ENCODE assay signal across 8 cellular contexts in genomic region chr9:4678679-4679267, GRCh38. TPM values are rescaled to one million over a fixed set of nuclear protein-coding genes. Genes with fewer than 3 reads are reported as not detected.
DNase-seq lines count a peak whose midpoint lies in the region; ATAC-seq and TF ChIP-seq lines count a peak whose summit lies in the region.

No MANE protein-coding gene starts in this region.

- DNase-seq in activated CD4-positive, alpha-beta T cell treated with anti-CD3 and anti-CD28 coated beads for 36 hours: no peak
- DNase-seq in activated CD4-positive, alpha-beta T cell treated with anti-CD3 and anti-CD28 coated beads for 4 hours: no peak
- DNase-seq in HEK293T (ENCODE audit: extremely low spot score) (no peak), NCI-H748 treated with DMSO at 0.1 percent for 48 hours (lab: John Stamatoyannopoulos, UW) (peak; percentile 27), colonic mucosa (no peak), lower lobe of right lung (no peak)

- CTCF ChIA-PET in activated CD4-positive, alpha-beta T cell treated with anti-CD3 and anti-CD28 coated beads for 36 hours (lab: Charles Lee): interaction anchor here (1.0 to 1.4 kb wide), 4 partner anchors 13 to 74 kb away, joined by 3 to 6 read pairs (median 3); partner anchors contain the start of genes AK3 and SPATA6L
- CTCF ChIA-PET in HEK293T (lab: Yijun Ruan, JAX): no interaction called here

- H3K27me3 ChIP-seq in colonic mucosa (no peaks in the 10 kb centered on the region), lower lobe of right lung (ENCODE audit: low read depth) (no peaks in the 10 kb centered on the region)

- H3K27ac ChIP-seq in colonic mucosa (peak overlapping the region; percentile 93), lower lobe of right lung (peak overlapping the region; percentile 96), urinary bladder (ENCODE audit: low read depth) (peak overlapping the region; percentile 96)

- H3K27ac Mint-ChIP-seq in activated CD4-positive, alpha-beta T cell treated with anti-CD3 and anti-CD28 coated beads for 36 hours: no peak overlapping the region

- H3K9me3 Mint-ChIP-seq in activated CD4-positive, alpha-beta T cell treated with anti-CD3 and anti-CD28 coated beads for 36 hours (ENCODE audit: low read depth): no peaks in the 10 kb centered on the region

- under 1% methylated on average over 16 of the region's 16 CpGs for WGBS in urinary bladder

- H3K4me1 ChIP-seq in colonic mucosa: peaks cover 3% of the 10 kb centered on the region
- H3K4me1 ChIP-seq in lower lobe of right lung: peaks cover 21% of the 10 kb centered on the region
- H3K4me1 ChIP-seq in urinary bladder (ENCODE audit: insufficient read depth): no peaks in the 10 kb centered on the region

- peaks cover 7% of the 10 kb centered on the region for H3K4me1 Mint-ChIP-seq in activated CD4-positive, alpha-beta T cell treated with anti-CD3 and anti-CD28 coated beads for 36 hours

- peak overlapping the region; percentile 75 to 97 for H3K9ac ChIP-seq in colonic mucosa (ENCODE audit: low read depth in 2 of 2, low read length in 2 of 2)

- no peak for TF ChIP-seq CTCF in colonic mucosa (IDR thresholded peaks at IDR 0.05)
- TF ChIP-seq CTCF in lower lobe of right lung (IDR thresholded peaks at IDR 0.05): no peak

- intact Hi-C loops in activated CD4-positive, alpha-beta T cell treated with anti-CD3 and anti-CD28 coated beads for 36 hours (cut with DNase I, micrococcal nuclease): loop anchor here (1.0 to 10.0 kb wide), 16 partner anchors 11 to 1736 kb away; partner anchors contain the start of genes CD274 (in 2 of the 2), PLPP6 (in 2 of the 2), RCL1 (in 2 of the 2) and RFX3 (in 2 of the 2)
- intact Hi-C loops in colonic mucosa (cut with DNase I) (loop anchor here (2.0 to 10.0 kb wide), 2 partner anchors 62 to 306 kb away; partner anchors contain the start of genes AK3 and JAK2), lower lobe of right lung (cut with DNase I) (loop anchor here (10.0 kb wide), 1 partner anchor 56 kb away; no protein-coding TSS in a partner anchor)

- H3K9me3 ChIP-seq in colonic mucosa: no peaks in the 10 kb centered on the region
- no peaks in the 10 kb centered on the region for H3K9me3 ChIP-seq in lower lobe of right lung

- H3K36me3 Mint-ChIP-seq in activated CD4-positive, alpha-beta T cell treated with anti-CD3 and anti-CD28 coated beads for 36 hours (ENCODE audit: low read depth): peaks cover 6% of the 10 kb centered on the region

- ATAC-seq in activated CD4-positive, alpha-beta T cell treated with anti-CD3 and anti-CD28 coated beads for 36 hours: peak; percentile 20
- ATAC-seq in lower lobe of right lung: peak in 1 of 2 donors; percentile 28
- ATAC-seq in HG02970 (IDR thresholded peaks at IDR 0.05; ENCODE audit: low FRiP score, unreplicated experiment): no peak

- POLR2A ChIA-PET in activated CD4-positive, alpha-beta T cell treated with anti-CD3 and anti-CD28 coated beads for 36 hours (lab: Charles Lee): interaction anchor here (1.0 kb wide), 2 partner anchors 62 to 115 kb away, joined by 3 read pairs; partner anchors contain the start of gene AK3
- POLR2A ChIA-PET in HEK293T (lab: Yijun Ruan, JAX): interaction anchor here (0.9 to 1.4 kb wide), 8 partner anchors 10 to 1152 kb away, joined by 3 to 14 read pairs (median 4); partner anchors contain the start of genes PLPP6 and SPATA6L

- H3K4me3 ChIP-seq in colonic mucosa (peak overlapping the region; percentile 67), lower lobe of right lung (peak overlapping the region; percentile 81), urinary bladder (ENCODE audit: low read depth, low read length) (peak overlapping the region; percentile 80)

- H3K36me3 ChIP-seq in colonic mucosa (no peaks in the 10 kb centered on the region), lower lobe of right lung (no peaks in the 10 kb centered on the region), urinary bladder (ENCODE audit: insufficient read depth) (no peaks in the 10 kb centered on the region)

- no peak overlapping the region for H3K4me3 Mint-ChIP-seq in activated CD4-positive, alpha-beta T cell treated with anti-CD3 and anti-CD28 coated beads for 36 hours

- H3K27me3 Mint-ChIP-seq in activated CD4-positive, alpha-beta T cell treated with anti-CD3 and anti-CD28 coated beads for 36 hours: no peaks in the 10 kb centered on the region

TF ChIP-seq in HEK293T, 16 proteins besides CTCF, POLR2A, EP300 and RAD21:
- no peak for TF ChIP-seq NFRKB (IDR thresholded peaks at IDR 0.05)
- TF ChIP-seq, protein P1, sequence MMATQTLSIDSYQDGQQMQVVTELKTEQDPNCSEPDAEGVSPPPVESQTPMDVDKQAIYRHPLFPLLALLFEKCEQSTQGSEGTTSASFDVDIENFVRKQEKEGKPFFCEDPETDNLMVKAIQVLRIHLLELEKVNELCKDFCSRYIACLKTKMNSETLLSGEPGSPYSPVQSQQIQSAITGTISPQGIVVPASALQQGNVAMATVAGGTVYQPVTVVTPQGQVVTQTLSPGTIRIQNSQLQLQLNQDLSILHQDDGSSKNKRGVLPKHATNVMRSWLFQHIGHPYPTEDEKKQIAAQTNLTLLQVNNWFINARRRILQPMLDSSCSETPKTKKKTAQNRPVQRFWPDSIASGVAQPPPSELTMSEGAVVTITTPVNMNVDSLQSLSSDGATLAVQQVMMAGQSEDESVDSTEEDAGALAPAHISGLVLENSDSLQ (IDR thresholded peaks at IDR 0.05): no peak
- no peak for TF ChIP-seq FOXK2 (IDR thresholded peaks at IDR 0.05)
- no peak for TF ChIP-seq SUZ12 (IDR thresholded peaks at IDR 0.05)
- peak; percentile 84 for TF ChIP-seq L3MBTL2 (conservative IDR thresholded peaks at IDR 0.05)
- no peak for TF ChIP-seq HDGF (IDR thresholded peaks at IDR 0.05; ENCODE audit: borderline replicate concordance)
- TF ChIP-seq FOXM1 (IDR thresholded peaks at IDR 0.05; ENCODE audit: borderline replicate concordance): no peak
- TF ChIP-seq TARDBP (IDR thresholded peaks at IDR 0.05): no peak
- TF ChIP-seq BHLHE40 (IDR thresholded peaks at IDR 0.05; ENCODE audit: borderline replicate concordance): no peak
TF ChIP-seq in HEK293T: peak in this region for 1.

RNA-seq across cellular contexts. Expression of gene CDC37L1, which starts 0.6 kb away (rescaled TPM):
- 1 to 10 TPM; 8.0 to 9.8 TPM for total RNA-seq in activated CD4-positive, alpha-beta T cell treated with anti-CD3 and anti-CD28 coated beads for 36 hours
- total RNA-seq in colonic mucosa: 10 to 100 TPM; 11.4 to 16.1 TPM
- total RNA-seq in lower lobe of right lung: 14.3 TPM
- 23.6 TPM for total RNA-seq in urinary bladder
- polyA plus RNA-seq in urinary bladder: 30.1 TPM

RNA-seq across cellular contexts. Expression of gene SPATA6L, which starts 12.5 kb away (rescaled TPM):
- total RNA-seq in activated CD4-positive, alpha-beta T cell treated with anti-CD3 and anti-CD28 coated beads for 36 hours: under 1 TPM; 0.21 to 0.30 TPM
- total RNA-seq in colonic mucosa (1 to 10 TPM; 5.0 to 6.8 TPM), lower lobe of right lung (16.3 TPM), urinary bladder (5.4 TPM)
- polyA plus RNA-seq in urinary bladder: 1.2 TPM

RNA-seq across cellular contexts. Expression of gene PLPP6, which starts 16.7 kb away (rescaled TPM):
- total RNA-seq in activated CD4-positive, alpha-beta T cell treated with anti-CD3 and anti-CD28 coated beads for 36 hours: 1 to 10 TPM; 4.3 to 5.0 TPM
- total RNA-seq in colonic mucosa (10 to 100 TPM; 15.6 to 17.8 TPM), lower lobe of right lung (5.3 TPM), urinary bladder (9.3 TPM)
- 9.5 TPM for polyA plus RNA-seq in urinary bladder
